Comparison of ENCODE assay signal across 11 cellular contexts in the genomic region with DNA sequence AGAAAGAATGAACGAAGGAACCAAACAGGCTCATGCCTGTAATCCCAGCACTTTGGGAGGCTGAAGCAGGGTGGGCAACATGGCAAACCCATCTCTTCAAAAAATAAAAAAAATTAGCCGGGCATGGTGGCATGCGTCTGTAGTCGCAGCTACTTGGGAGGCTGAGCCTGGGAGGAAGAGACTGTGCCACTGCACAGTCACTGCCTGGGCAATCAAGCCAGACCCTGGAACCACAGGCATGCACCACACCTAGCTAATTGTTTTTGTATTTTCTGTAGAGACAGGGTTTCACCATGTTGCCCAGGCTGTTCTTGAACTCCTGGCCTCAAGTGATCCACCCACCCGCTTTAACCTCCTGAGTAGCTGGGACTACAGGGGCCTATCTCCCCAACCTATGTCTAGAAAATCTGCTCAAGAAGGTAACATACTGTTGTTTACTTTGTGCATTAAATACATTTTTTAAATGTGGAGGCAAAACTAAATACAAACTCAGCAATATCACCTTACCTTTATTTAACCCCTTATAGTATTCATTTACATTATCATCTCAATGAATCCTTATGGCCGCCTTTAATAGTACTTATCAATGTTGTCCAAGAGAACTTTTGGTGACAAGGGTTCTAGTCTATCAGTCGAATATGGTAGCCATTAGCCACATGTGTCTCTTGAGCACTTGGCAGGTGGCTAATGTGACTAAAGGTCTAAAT. TPM values are rescaled to one million over a fixed set of nuclear protein-coding genes. Genes with fewer than 3 reads are reported as not detected.
DNase-seq lines count a peak whose midpoint lies in the region; ATAC-seq and TF ChIP-seq lines count a peak whose summit lies in the region.
"Had no signal": no experiment of that assay in that cellular context is flagged by ENCODE, and none has a peak within 500 bp of the region (broad histone marks: within the 10 kb centered on the region; RNA-seq: fewer than 3 reads in every experiment).

No MANE protein-coding gene starts in this region.

- H3K9me3 Mint-ChIP-seq in IgD-negative memory B cell (no peaks in the 10 kb centered on the region), brain (no peaks in the 10 kb centered on the region)

- H3K4me3 Mint-ChIP-seq in IgD-negative memory B cell (peak overlapping the region; percentile 44 to 77 (median 70)), brain (peak overlapping the region in 4 of 5 experiments; percentile 70 to 87 (median 74))

- TF ChIP-seq CTCF in AG10803 (conservative IDR thresholded peaks at IDR 0.05; ENCODE audit: low read length): no peak
- TF ChIP-seq CTCF in brain (conservative IDR thresholded peaks at IDR 0.05): no peak
- no peak for TF ChIP-seq CTCF in body of pancreas (IDR thresholded peaks at IDR 0.05)

- peaks cover 42% of the 10 kb centered on the region for H3K4me1 ChIP-seq in body of pancreas

- H3K4me3 ChIP-seq in AG10803 (ENCODE audit: low read length) (peak overlapping the region; percentile 39), body of pancreas (no peak overlapping the region)

- WGBS in body of pancreas, 2 donors: 50 to 59% methylated on average over 7 of the region's 7 CpGs

- peak overlapping the region in 2 of 3 donors; percentile 33 to 59 for H3K27ac Mint-ChIP-seq in IgD-negative memory B cell
- peak overlapping the region in 2 of 5 experiments; percentile 54 to 91 for H3K27ac Mint-ChIP-seq in brain

- no peaks in the 10 kb centered on the region for H3K9me3 ChIP-seq in body of pancreas

- H3K4me1 Mint-ChIP-seq in IgD-negative memory B cell (peaks cover 0 to 22% (median 13%) of the 10 kb centered on the region in 3 donors), brain (no peaks in the 10 kb centered on the region)

- H3K36me3 Mint-ChIP-seq in IgD-negative memory B cell (no peaks in the 10 kb centered on the region), brain (peaks cover 43% of the 10 kb centered on the region)

- H3K36me3 ChIP-seq in body of pancreas (replicated peaks in 1 of 2; ENCODE audit: insufficient read depth in 1 of 2, low read depth in 2 of 2): peaks cover 2 to 25% of the 10 kb centered on the region in 2 donors

- intact Hi-C loops in body of pancreas (cut with DNase I): no loop called here

- no peak for ATAC-seq in body of pancreas

- H3K27ac ChIP-seq in body of pancreas: peak overlapping the region in 1 of 4 donors; percentile 8

- no peak for TF ChIP-seq POLR2A in body of pancreas (IDR thresholded peaks at IDR 0.05)

- H3K27me3 ChIP-seq in body of pancreas: no peaks in the 10 kb centered on the region

- H3K27me3 Mint-ChIP-seq in IgD-negative memory B cell: no peaks in the 10 kb centered on the region
- H3K27me3 Mint-ChIP-seq in brain: no peaks in the 10 kb centered on the region

- DNase-seq in AG10803 (ENCODE audit: low read depth) (peak; percentile 65), mesenteric fat pad (ENCODE audit: low spot score) (peak; percentile 53), HCEC 1CT (no peak), DMS153 (lab: John Stamatoyannopoulos, UW) (no peak), body of pancreas (no peak), T-helper 9 cell (no peak)
- DNase-seq: caudate nucleus, EL, OCI-M1 had no signal

RNA-seq across cellular contexts. Expression of gene KHDC4, which starts 2.7 kb away (rescaled TPM):
- polyA plus RNA-seq in IgD-negative memory B cell: 8.0 TPM
- polyA plus RNA-seq in brain (ENCODE audit: insufficient read depth, low read depth, low replicate concordance): 24.1 TPM
- total RNA-seq in mesenteric fat pad: 30.7 TPM
- total RNA-seq in body of pancreas: 10 to 100 TPM; 32.7 to 40.5 TPM

RNA-seq across cellular contexts. Expression of gene RXFP4, which starts 10.0 kb away (rescaled TPM):
- 0.78 TPM for polyA plus RNA-seq in IgD-negative memory B cell
- polyA plus RNA-seq in brain (ENCODE audit: insufficient read depth, low read depth, low replicate concordance): not detected
- not detected for total RNA-seq in mesenteric fat pad
- total RNA-seq in body of pancreas: under 1 TPM in 1 of 2 donors, not detected in 1; 0.26 TPM

RNA-seq across cellular contexts. Expression of gene RIT1, which starts 20.3 kb away (rescaled TPM):
- polyA plus RNA-seq in IgD-negative memory B cell: 12.7 TPM
- 12.2 TPM for polyA plus RNA-seq in brain (ENCODE audit: insufficient read depth, low read depth, low replicate concordance)
- 31.8 TPM for total RNA-seq in mesenteric fat pad
- 10 to 100 TPM in 1 of 2 donors, 1 to 10 TPM in 1; 6.9 to 16.1 TPM for total RNA-seq in body of pancreas

RNA-seq across cellular contexts. Expression of gene ARHGEF2, which starts 46.9 kb away (rescaled TPM):
- polyA plus RNA-seq in IgD-negative memory B cell: 43.9 TPM
- 195 TPM for polyA plus RNA-seq in brain (ENCODE audit: insufficient read depth, low read depth, low replicate concordance)
- 150 TPM for total RNA-seq in mesenteric fat pad
- 10 to 100 TPM; 31.9 to 32.6 TPM for total RNA-seq in body of pancreas

Comparison
In these comparisons a context has a peak if more than half of its experiments do, and no peak if none do; other contexts are left out.
1. DNase-seq: peak in AG10803 (single experiment) and mesenteric fat pad (single experiment); none in HCEC 1CT (single experiment), DMS153 (single experiment), body of pancreas (0 of 4) and T-helper 9 cell (single experiment).